Comparison of ENCODE assay signal across 29 cellular contexts in the genomic region with DNA sequence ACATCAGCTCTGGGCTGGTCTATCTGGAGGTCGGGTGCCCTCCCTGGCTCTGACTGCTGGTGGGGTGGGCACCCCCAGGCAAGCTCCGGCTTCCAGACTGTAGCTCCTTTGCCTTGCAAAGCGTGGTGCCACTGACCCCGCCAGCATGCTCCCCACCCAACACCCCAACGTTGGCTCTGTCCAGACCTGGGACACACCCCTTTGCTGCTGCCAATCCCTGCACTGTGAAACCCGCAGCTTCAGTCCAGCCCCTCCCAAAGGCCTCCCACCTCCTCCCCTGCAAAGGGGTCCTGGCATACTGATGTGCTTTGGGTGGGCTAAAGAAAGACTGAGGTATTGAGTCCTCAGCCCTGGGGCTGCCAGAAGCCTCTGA. TPM values are rescaled to one million over a fixed set of nuclear protein-coding genes. Genes with fewer than 3 reads are reported as not detected.
"Had no signal": no experiment of that assay in that cellular context is flagged by ENCODE, and none has a peak within 500 bp of the region (broad histone marks: within the 10 kb centered on the region; RNA-seq: fewer than 3 reads in every experiment).

No MANE protein-coding gene starts in this region.

- H3K4me3 Mint-ChIP-seq: activated B cell treated with CpG ODN at 0.5 μM for 24 hours; activated CD8-positive, alpha-beta T cell treated with anti-CD3 and anti-CD28 coated beads for 36 hours; activated naive CD8-positive, alpha-beta T cell; activated T-cell treated with anti-CD3 and anti-CD28 coated beads, Interleukin-2, amount 50 U/mL, for 4 hours; activated T-helper 17 cell treated with anti-CD3 and anti-CD28 coated beads, Interleukin-2, amount 50 U/mL, for 72 hours; endodermal cell; T-helper 17 cell; T-helper 2 cell treated with Interferon-gamma antibody and Interleukin-4, amounts not matched to agents 5 μg/mL and 100 μg/mL, for 36 hours had no signal

- H3K4me1 ChIP-seq: foreskin keratinocyte had no signal

- H3K9me3 Mint-ChIP-seq: activated B cell treated with CpG ODN at 0.5 μM for 24 hours; activated CD8-positive, alpha-beta T cell treated with anti-CD3 and anti-CD28 coated beads for 36 hours; activated T-cell treated with anti-CD3 and anti-CD28 coated beads, Interleukin-2, amount 50 U/mL, for 4 hours; activated T-helper 17 cell treated with anti-CD3 and anti-CD28 coated beads, Interleukin-2, amount 50 U/mL, for 72 hours; endodermal cell; T-helper 2 cell treated with Interferon-gamma antibody and Interleukin-4, amounts not matched to agents 5 μg/mL and 100 μg/mL, for 36 hours had no signal

- H3K36me3 ChIP-seq: esophagus muscularis mucosa, gastrocnemius medialis, WERI-Rb-1 had no signal

- H3K4me3 ChIP-seq: esophagus muscularis mucosa, gastrocnemius medialis had no signal

- H3K27ac Mint-ChIP-seq: activated B cell treated with CpG ODN at 0.5 μM for 24 hours; activated CD8-positive, alpha-beta T cell treated with anti-CD3 and anti-CD28 coated beads for 36 hours; activated naive CD8-positive, alpha-beta T cell; activated T-helper 17 cell treated with anti-CD3 and anti-CD28 coated beads, Interleukin-2, amount 50 U/mL, for 72 hours; endodermal cell; T-helper 17 cell; T-helper 2 cell treated with Interferon-gamma antibody and Interleukin-4, amounts not matched to agents 5 μg/mL and 100 μg/mL, for 36 hours had no signal

- ATAC-seq: activated CD4-positive, CD25-positive, alpha-beta regulatory T cell treated with anti-CD3 and anti-CD28 coated beads, Interleukin-2, amount 50 U/mL, for 24 hours; activated CD8-positive, alpha-beta T cell treated with anti-CD3 and anti-CD28 coated beads for 36 hours; activated T-cell treated with anti-CD3 and anti-CD28 coated beads, Interleukin-2, amount 50 U/mL, for 4 hours; activated T-helper 17 cell treated with anti-CD3 and anti-CD28 coated beads, Interleukin-2, amount 50 U/mL, for 72 hours; foreskin keratinocyte; gastrocnemius medialis; T-helper 17 cell had no signal

- H3K9me3 ChIP-seq: esophagus muscularis mucosa, gastrocnemius medialis had no signal

- H3K27ac ChIP-seq: esophagus muscularis mucosa, foreskin keratinocyte, gastrocnemius medialis, WERI-Rb-1 had no signal

- H3K36me3 Mint-ChIP-seq: activated naive CD8-positive, alpha-beta T cell had no signal

- FAIRE-seq: astrocyte, colon had no signal

- DNase-seq: activated B cell treated with CpG ODN at 0.5 μM for 24 hours; activated CD4-positive, alpha-beta T cell treated with anti-CD3 and anti-CD28 coated beads for 48 hours; activated CD4-positive, alpha-beta T cell treated with anti-CD3 and anti-CD28 coated beads, Interleukin-2, amount 50 U/mL, for 1 hour; activated CD4-positive, alpha-beta T cell treated with anti-CD3 and anti-CD28 coated beads, Interleukin-2, amount 50 U/mL, for 48 hours; activated CD8-positive, alpha-beta memory T cell treated with anti-CD3 and anti-CD28 coated beads for 24 hours; activated CD8-positive, alpha-beta T cell treated with anti-CD3 and anti-CD28 coated beads for 36 hours; activated effector memory CD4-positive, alpha-beta T cell treated with Interleukin-2 at 50 U/mL for 16 hours; activated gamma-delta T cell treated with Interleukin-2 at 50 U/mL for 16 hours; activated naive CD4-positive, alpha-beta T cell treated with anti-CD3 and anti-CD28 coated beads, Interleukin-2, amount 50 U/mL, for 16 hours; activated naive CD4-positive, alpha-beta T cell treated with Interleukin-2 at 50 U/mL for 16 hours; activated T-cell treated with anti-CD3 and anti-CD28 coated beads, Interleukin-2, amount 50 U/mL, for 4 hours; amniotic stem cell; effector memory CD4-positive, alpha-beta T cell; endodermal cell; erythroblast; foreskin keratinocyte; gastrocnemius medialis; glutamatergic neuron; T-helper 1 cell; T-helper 17 cell; T1000; WERI-Rb-1 had no signal

RNA-seq across cellular contexts. Expression of gene UNC5A, which starts 3.9 kb away (rescaled TPM):
- total RNA-seq: activated B cell treated with CpG ODN at 0.5 μM for 24 hours; activated CD8-positive, alpha-beta T cell treated with anti-CD3 and anti-CD28 coated beads for 36 hours; activated T-cell treated with anti-CD3 and anti-CD28 coated beads, Interleukin-2, amount 50 U/mL, for 4 hours; activated T-helper 17 cell treated with anti-CD3 and anti-CD28 coated beads, Interleukin-2, amount 50 U/mL, for 72 hours; esophagus muscularis mucosa; T-helper 17 cell had no signal
